Comparison of ENCODE assay signal across 7 cellular contexts in genomic region chr3:184542577-184542976, GRCh38. TPM values are rescaled to one million over a fixed set of nuclear protein-coding genes. Genes with fewer than 3 reads are reported as not detected.
"Had no signal": no experiment of that assay in that cellular context is flagged by ENCODE, and none has a peak within 500 bp of the region (broad histone marks: within the 10 kb centered on the region; RNA-seq: fewer than 3 reads in every experiment).

No MANE protein-coding gene starts in this region.

- H3K27ac ChIP-seq: HL-60 had no signal

- ATAC-seq: HepG2 had no signal

- H3K9me3 Mint-ChIP-seq: HFFc6, IgD-negative memory B cell had no signal

- H3K27ac Mint-ChIP-seq: HFFc6 had no signal

- DNase-seq: GOT3, HCEC 1CT, HFFc6, KG1 had no signal

- H3K4me3 Mint-ChIP-seq: HFFc6, IgD-negative memory B cell had no signal

RNA-seq across cellular contexts. Expression of gene EPHB3, which starts 19.0 kb away (rescaled TPM):
- total RNA-seq: HepG2 had no signal
- polyA plus RNA-seq: IgD-negative memory B cell had no signal
